In the genomic region with DNA sequence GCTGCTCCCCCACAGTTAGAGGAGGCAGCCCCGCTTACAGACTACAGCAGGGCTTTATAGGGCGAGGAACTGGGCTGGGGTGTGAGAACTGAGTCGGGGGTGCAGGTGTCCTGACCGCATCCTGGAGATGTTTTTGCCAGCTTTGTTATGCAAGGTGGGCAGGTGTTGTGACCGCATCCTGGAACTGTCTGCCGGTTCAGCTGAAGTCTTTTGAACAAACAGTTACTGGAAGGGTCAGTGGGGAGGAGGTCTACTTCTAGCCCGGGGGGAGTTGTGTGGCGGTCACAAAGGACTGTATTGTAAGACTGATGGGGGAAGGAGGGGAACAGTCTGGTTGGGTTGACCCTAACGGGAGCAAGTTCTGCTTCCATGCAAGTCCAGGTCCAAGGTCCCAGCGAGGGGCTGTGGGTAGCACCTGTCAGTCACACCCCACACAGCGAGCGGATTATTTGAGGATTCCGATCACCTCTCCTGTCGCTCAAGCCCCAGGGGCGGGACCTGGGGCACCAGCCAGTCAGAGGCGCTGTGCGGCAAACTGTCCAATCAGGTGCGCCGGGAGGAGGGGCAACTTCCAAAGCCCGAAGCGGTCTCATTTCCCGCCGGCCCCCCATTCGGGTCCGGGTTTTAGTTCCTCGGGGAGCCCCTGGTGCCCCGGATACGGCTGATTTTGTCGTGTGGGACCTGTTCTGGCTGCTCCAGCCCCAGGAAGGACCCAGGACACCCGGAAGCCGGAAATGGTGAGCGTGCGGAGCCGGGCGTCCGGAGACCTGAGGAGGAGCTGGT, we compare ENCODE assay signal across 8 cellular contexts. TPM values are rescaled to one million over a fixed set of nuclear protein-coding genes. Genes with fewer than 3 reads are reported as not detected.
A peak's percentile ranks its signal among the peaks of the same experiment; 100 is the strongest.
DNase-seq lines count a peak whose midpoint lies in the region; ATAC-seq and TF ChIP-seq lines count a peak whose summit lies in the region.

A gene (plus strand): TSS at position 610 of the 783 bp plus-strand sequence. CDS start 125 bp downstream, at position 735.

- H3K36me3 Mint-ChIP-seq in Calu3 (ENCODE audit: insufficient read depth, unreplicated experiment) = peaks cover 37% of the 10 kb centered on the region

- H2BK120ac ChIP-seq in mesendoderm (ENCODE audit: low read depth, low read length) = no peak within 1 kb of the TSS

- H3K27me3 ChIP-seq in HUES48 (ENCODE audit: control insufficient read depth, insufficient read depth, low read length) (no peaks in the 10 kb centered on the region), NT2/D1 (ENCODE audit: insufficient read depth, insufficient read length) (no peaks in the 10 kb centered on the region), endocrine pancreas (ENCODE audit: control insufficient read depth, insufficient read depth, low read length) (no peaks in the 10 kb centered on the region), mesendoderm (ENCODE audit: insufficient read depth, low read length, poor library complexity) (no peaks in the 10 kb centered on the region)

- no peaks in the 10 kb centered on the region for H3K9me3 ChIP-seq in HUES48 (ENCODE audit: control insufficient read depth, insufficient read depth, low read length)
- H3K9me3 ChIP-seq in NT2/D1 (ENCODE audit: insufficient read depth, low read length) = no peaks in the 10 kb centered on the region
- H3K9me3 ChIP-seq in endocrine pancreas (ENCODE audit: control insufficient read depth, low read length) = no peaks in the 10 kb centered on the region

- H2AK5ac ChIP-seq in mesendoderm (ENCODE audit: low read length) = no peak within 1 kb of the TSS

- H3K4me3 Mint-ChIP-seq in Calu3 (ENCODE audit: low read depth, unreplicated experiment) = peak within 1 kb of the TSS; percentile 72

- H2BK15ac ChIP-seq in mesendoderm (replicated peaks; ENCODE audit: low read depth) = no peak within 1 kb of the TSS

- no peak within 1 kb of the TSS for H4K5ac ChIP-seq in mesendoderm (ENCODE audit: low read length)

- H3K23ac ChIP-seq in mesendoderm (ENCODE audit: low read length) = no peak within 1 kb of the TSS

- H3K79me2 ChIP-seq in mesendoderm (ENCODE audit: control insufficient read depth, insufficient read depth, low read length) = peaks cover 12% of the 10 kb centered on the region

- H3K27ac ChIP-seq in HUES48 (ENCODE audit: low read depth, low read length) (peak within 1 kb of the TSS; percentile 98), mesendoderm (ENCODE audit: low read depth, low read length) (peak within 1 kb of the TSS; percentile 86)

- peak; percentile 59 for ATAC-seq in GM21423 (IDR thresholded peaks at IDR 0.05; ENCODE audit: unreplicated experiment)

- H3K4me3 ChIP-seq in HUES48 (ENCODE audit: low read depth, low read length) = peak within 1 kb of the TSS; percentile 88
- H3K4me3 ChIP-seq in NT2/D1 (ENCODE audit: insufficient read length, low read depth) = peak within 1 kb of the TSS; percentile 97
- H3K4me3 ChIP-seq in endocrine pancreas (ENCODE audit: control insufficient read depth, insufficient read depth, low read length) = peak within 1 kb of the TSS; percentile 72
- H3K4me3 ChIP-seq in mesendoderm (ENCODE audit: low read length) = peak within 1 kb of the TSS; percentile 92

- peak; percentile 89 for DNase-seq in Calu3
- DNase-seq in NT2/D1 (ENCODE audit: low read depth, low spot score) = peak; percentile 96
- DNase-seq in activated CD8-positive, alpha-beta memory T cell treated with anti-CD3 and anti-CD28 coated beads for 48 hours (ENCODE audit: low read depth in 2 of 3, low spot score in 2 of 3) = peak; percentile 82 to 92 (median 83)
- peak; percentile 97 for DNase-seq in mesendoderm
- DNase-seq in stimulated activated CD8-positive, alpha-beta memory T cell treated with anti-CD3 and anti-CD28 coated beads, Interleukin-12 subunit alpha, Interleukin-12 subunit beta, amount 100 ng/mL, for 4 hours (ENCODE audit: low read depth) = peak; percentile 86

- peak within 1 kb of the TSS; percentile 84 for H3K4me2 ChIP-seq in mesendoderm (ENCODE audit: low read length)

- no peak within 1 kb of the TSS for H4K8ac ChIP-seq in mesendoderm (ENCODE audit: low read depth, low read length)

- H3K9ac ChIP-seq in HUES48 (ENCODE audit: low read depth, low read length) (peak within 1 kb of the TSS; percentile 83), NT2/D1 (ENCODE audit: insufficient read length, low read depth) (peak within 1 kb of the TSS; percentile 98), endocrine pancreas (ENCODE audit: control insufficient read depth, insufficient read depth, low read length) (peak within 1 kb of the TSS; percentile 82), mesendoderm (ENCODE audit: low read length) (peak within 1 kb of the TSS; percentile 93)

- H3K4me1 ChIP-seq in HUES48 (ENCODE audit: control insufficient read depth, insufficient read depth, low read length) = peaks cover 10% of the 10 kb centered on the region
- peaks cover 2% of the 10 kb centered on the region for H3K4me1 ChIP-seq in NT2/D1 (ENCODE audit: insufficient read depth, insufficient read length)
- H3K4me1 ChIP-seq in endocrine pancreas (ENCODE audit: control insufficient read depth, insufficient read depth, low read length) = no peaks in the 10 kb centered on the region
- no peaks in the 10 kb centered on the region for H3K4me1 ChIP-seq in mesendoderm (ENCODE audit: control insufficient read depth, low read depth, low read length)

- peak within 1 kb of the TSS; percentile 91 for H3K18ac ChIP-seq in mesendoderm (ENCODE audit: low read length)

- peak within 1 kb of the TSS; percentile 96 for H3K56ac ChIP-seq in mesendoderm (ENCODE audit: low read length)

- peaks cover 3% of the 10 kb centered on the region for H3K79me1 ChIP-seq in mesendoderm (ENCODE audit: low read length)

- peak within 1 kb of the TSS; percentile 52 for H3K27ac Mint-ChIP-seq in Calu3 (ENCODE audit: unreplicated experiment)

- no peaks in the 10 kb centered on the region for H3K27me3 Mint-ChIP-seq in Calu3 (ENCODE audit: unreplicated experiment)

- TF ChIP-seq CTCF in Calu3 (IDR thresholded peaks at IDR 0.05; ENCODE audit: unreplicated experiment) = no peak

- H3K36me3 ChIP-seq in HUES48 (ENCODE audit: control insufficient read depth, insufficient read depth, low read length) = peaks cover 14% of the 10 kb centered on the region
- peaks cover 11% of the 10 kb centered on the region for H3K36me3 ChIP-seq in NT2/D1 (ENCODE audit: insufficient read depth, insufficient read length, low read length)
- no peaks in the 10 kb centered on the region for H3K36me3 ChIP-seq in endocrine pancreas (ENCODE audit: control insufficient read depth, insufficient read depth, low read length)
- H3K36me3 ChIP-seq in mesendoderm (ENCODE audit: control insufficient read depth, insufficient read depth, low read length) = no peaks in the 10 kb centered on the region

- H3K4ac ChIP-seq in mesendoderm (ENCODE audit: low read depth, low read length) = peak within 1 kb of the TSS; percentile 28

- H3K4me1 Mint-ChIP-seq in Calu3 (ENCODE audit: low read depth, unreplicated experiment) = no peaks in the 10 kb centered on the region

- CTCF ChIA-PET in Calu3 (lab: Charles Lee) = interaction anchor here (0.6 kb wide), 1 partner anchor 123 kb away, joined by 4 read pairs; no protein-coding TSS in a partner anchor

- intact Hi-C loops in Calu3 (cut with micrococcal nuclease; ENCODE audit: unreplicated experiment) = no loop called here

- H2BK5ac ChIP-seq in mesendoderm (ENCODE audit: low read length) = peak within 1 kb of the TSS; percentile 80

- WGBS in mesendoderm (ENCODE audit: extremely low coverage, insufficient coverage, low lambda C conversion rate) = no CpG with 5 or more reads among the region's 36 CpGs

- no TSS peak for BruUV-seq in Calu3 (replicated peaks; lab: Mats Ljungman, UMichigan)

- no peaks in the 10 kb centered on the region for H3K9me3 Mint-ChIP-seq in Calu3 (ENCODE audit: low read depth, unreplicated experiment)

RNA-seq across cellular contexts. Expression of the gene that starts here (rescaled TPM):
- 8.3 and 10.2 TPM in 2 replicates for total RNA-seq in Calu3 (2022)
- polyA plus RNA-seq in mesendoderm (2013, experiment 1 of 2) = 38.5 TPM
- polyA plus RNA-seq in mesendoderm (2013, experiment 2 of 2) = 35.3 TPM

Comparison
In these comparisons a context has a peak if more than half of its experiments do, and no peak if none do; other contexts are left out.
1. Peak in every context shown above with its lines: DNase-seq, ATAC-seq, H3K4me3 ChIP-seq and H3K27ac ChIP-seq.